ENCODE assay signal across 20 cellular contexts in genomic region chr15:62698646-62699045, GRCh38.
"Had no signal": no experiment of that assay in that cellular context is flagged by ENCODE, and none has a peak within 500 bp of the region (broad histone marks: within the 10 kb centered on the region; RNA-seq: fewer than 3 reads in every experiment).

No MANE protein-coding gene starts in this region.

- DNase-seq: activated CD4-positive, alpha-beta memory T cell treated with anti-CD3 and anti-CD28 coated beads for 36 hours; activated CD4-positive, alpha-beta T cell treated with anti-CD3 and anti-CD28 coated beads, Interleukin-2, amount 10 ng/mL, durations not matched to agents 7 days and 5 days; activated CD4-positive, CD25-positive, alpha-beta regulatory T cell; activated CD8-positive, alpha-beta memory T cell treated with anti-CD3 and anti-CD28 coated beads for 24 hours; activated effector memory CD4-positive, alpha-beta T cell treated with anti-CD3 and anti-CD28 coated beads, Interleukin-2, amount 50 U/mL, for 16 hours; activated naive CD4-positive, alpha-beta T cell treated with Interleukin-2 at 50 U/mL for 16 hours; activated naive CD8-positive, alpha-beta T cell treated with anti-CD3 and anti-CD28 coated beads, Interleukin-2, amount 50 U/mL, for 24 hours; activated T-cell treated with anti-CD3 and anti-CD28 coated beads, Interleukin-2, amount 50 U/mL, for 4 hours; amygdala; NCI-H1092; NCI-H1417; NCI-H1930; NCI-H345; NCI-H510A; Peyer's patch; SIG-M5; T-helper 17 cell; T1000 had no signal

- H3K4me1 ChIP-seq: Peyer's patch had no signal

- H3K4me3 ChIP-seq: Peyer's patch had no signal

- H3K27ac ChIP-seq: KMS-11, Peyer's patch had no signal

- H3K27me3 ChIP-seq: Peyer's patch had no signal

- H3K9me3 ChIP-seq: Peyer's patch had no signal

- ATAC-seq: activated naive CD4-positive, alpha-beta T cell treated with anti-CD3 and anti-CD28 coated beads, Interleukin-2, amount 50 U/mL, for 72 hours; activated T-cell treated with anti-CD3 and anti-CD28 coated beads, Interleukin-2, amount 50 U/mL, for 4 hours; T-helper 17 cell had no signal
